Comparison of ENCODE assay signal across 30 cellular contexts in the genomic region with DNA sequence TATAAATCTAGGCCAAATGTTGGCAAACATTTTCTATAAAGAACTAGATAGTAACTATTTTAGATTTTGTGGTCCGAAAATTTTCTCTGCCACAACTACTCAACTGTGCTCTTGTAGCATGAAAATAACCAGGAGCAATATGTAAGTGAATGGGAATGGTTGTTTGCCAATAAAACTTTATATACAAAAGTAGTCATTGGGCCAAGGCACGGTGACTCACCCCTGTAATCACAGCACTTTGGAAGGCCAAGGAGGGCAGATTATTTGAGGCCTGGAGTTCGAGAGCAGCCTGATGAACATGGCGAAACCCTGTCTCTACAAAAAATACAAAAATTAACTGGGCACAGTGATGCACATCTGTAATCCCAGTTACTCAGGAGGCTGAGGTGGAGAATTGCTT.
"Had no signal": no experiment of that assay in that cellular context is flagged by ENCODE, and none has a peak within 500 bp of the region (broad histone marks: within the 10 kb centered on the region; RNA-seq: fewer than 3 reads in every experiment).

No MANE protein-coding gene starts in this region.

- ATAC-seq: activated CD4-positive, alpha-beta T cell treated with anti-CD3 and anti-CD28 coated beads for 36 hours; activated CD8-positive, alpha-beta memory T cell treated with anti-CD3 and anti-CD28 coated beads, Interleukin-2, amount 10 ng/mL, durations not matched to agents 7 days and 5 days; activated CD8-positive, alpha-beta T cell treated with anti-CD3 and anti-CD28 coated beads, Interleukin-2, amount 10 ng/mL, durations not matched to agents 7 days and 5 days; activated naive CD8-positive, alpha-beta T cell treated with anti-CD3 and anti-CD28 coated beads, Interleukin-2, amount 50 U/mL, for 24 hours; body of pancreas; effector memory CD8-positive, alpha-beta T cell; gastroesophageal sphincter; T-helper 17 cell had no signal

- H3K27ac ChIP-seq: adrenal gland, body of pancreas, esophagus muscularis mucosa, gastroesophageal sphincter had no signal

- H3K4me3 ChIP-seq: adrenal gland, body of pancreas, esophagus muscularis mucosa, gastroesophageal sphincter had no signal

- DNase-seq: activated CD4-positive, alpha-beta memory T cell treated with anti-CD3 and anti-CD28 coated beads for 36 hours; activated CD4-positive, alpha-beta T cell treated with anti-CD3 and anti-CD28 coated beads for 36 hours; activated CD4-positive, alpha-beta T cell treated with anti-CD3 and anti-CD28 coated beads, Interleukin-2, amount 10 ng/mL, durations not matched to agents 24 days and 14 days; activated CD4-positive, CD25-positive, alpha-beta regulatory T cell; activated CD4-positive, CD25-positive, alpha-beta regulatory T cell treated with anti-CD3 and anti-CD28 coated beads, Interleukin-2, amount 50 U/mL, for 72 hours; activated CD8-positive, alpha-beta memory T cell treated with anti-CD3 and anti-CD28 coated beads, Interleukin-2, amount 10 ng/mL, durations not matched to agents 7 days and 5 days; activated CD8-positive, alpha-beta memory T cell treated with anti-CD3 and anti-CD28 coated beads, Interleukin-2, amount 50 U/mL, for 4 hours; activated CD8-positive, alpha-beta T cell treated with anti-CD3 and anti-CD28 coated beads, Interleukin-2, amount 10 ng/mL, durations not matched to agents 7 days and 5 days; activated effector memory CD4-positive, alpha-beta T cell treated with anti-CD3 and anti-CD28 coated beads, Interleukin-2, amount 50 U/mL, for 16 hours; activated naive CD4-positive, alpha-beta T cell treated with anti-CD3 and anti-CD28 coated beads for 36 hours; activated naive CD8-positive, alpha-beta T cell treated with anti-CD3 and anti-CD28 coated beads for 36 hours; activated naive CD8-positive, alpha-beta T cell treated with anti-CD3 and anti-CD28 coated beads, Interleukin-2, amount 50 U/mL, for 24 hours; activated T-cell treated with anti-CD3 and anti-CD28 coated beads, Interleukin-2, amount 50 U/mL, for 1 hour; activated T-cell treated with anti-CD3 and anti-CD28 coated beads, Interleukin-2, amount 50 U/mL, for 48 hours; adrenal gland; amygdala; aorta; body of pancreas; caudate nucleus; cortex of kidney; dermis blood vessel endothelial cell; effector CD4-positive, alpha-beta T cell; effector memory CD8-positive, alpha-beta T cell; erythroblast; foreskin melanocyte; head of caudate nucleus; T-helper 17 cell; T1000 had no signal
